Comparison of ENCODE assay signal across 9 cellular contexts in genomic region chr4:184621518-184621917, GRCh38.
"Had no signal": no experiment of that assay in that cellular context is flagged by ENCODE, and none has a peak within 500 bp of the region (broad histone marks: within the 10 kb centered on the region; RNA-seq: fewer than 3 reads in every experiment).

No MANE protein-coding gene starts in this region.

- H3K9ac ChIP-seq: GM23248 had no signal

- H3K4me3 ChIP-seq: GM23248, K562 had no signal

- H3K27ac ChIP-seq: GM23248, HL-60 had no signal

- ATAC-seq: K562 had no signal

- H3K4me3 Mint-ChIP-seq: H9 had no signal

- DNase-seq: GM23248, GOT3, H9, HCEC 1CT, IMR-90, KG1 had no signal

- FAIRE-seq: H54, K562 had no signal

- H2AFZ ChIP-seq: GM23248 had no signal
